Comparison of ENCODE assay signal across 14 cellular contexts in genomic region chr17:9725575-9725974, GRCh38.
DNase-seq lines count a peak whose midpoint lies in the region; ATAC-seq, FAIRE-seq and TF ChIP-seq lines count a peak whose summit lies in the region.
"Had no signal": no experiment of that assay in that cellular context is flagged by ENCODE, and none has a peak within 500 bp of the region (broad histone marks: within the 10 kb centered on the region; RNA-seq: fewer than 3 reads in every experiment).

No MANE protein-coding gene starts in this region.

- no peak overlapping the region for H3K4me2 ChIP-seq in A549
- H3K4me2 ChIP-seq in smooth muscle cell, result no peak overlapping the region

- H4K20me1 ChIP-seq in smooth muscle cell (ENCODE audit: low read depth), result no peaks in the 10 kb centered on the region

- H3K27me3 ChIP-seq in smooth muscle cell (ENCODE audit: low read depth), result no peaks in the 10 kb centered on the region

- TF ChIP-seq CTCF in A549 (IDR thresholded peaks at IDR 0.05) (no peak), astrocyte of the spinal cord (IDR thresholded peaks at IDR 0.05; ENCODE audit: low read depth, low read length) (peak; percentile 58), foreskin fibroblast (IDR thresholded peaks at IDR 0.05; ENCODE audit: low read depth, low read length) (no peak), smooth muscle cell (IDR thresholded peaks at IDR 0.05; ENCODE audit: borderline replicate concordance, insufficient read depth, poor library complexity, severe bottlenecking) (no peak)

- H3K4me3 ChIP-seq in A549 (no peak overlapping the region), astrocyte of the spinal cord (ENCODE audit: low read depth, low read length) (no peak overlapping the region), foreskin fibroblast (ENCODE audit: low read depth in 1 of 2, low read length in 2 of 2) (no peak overlapping the region), smooth muscle cell (no peak overlapping the region)

- no peaks in the 10 kb centered on the region for H3K36me3 ChIP-seq in smooth muscle cell (ENCODE audit: low read depth)

- H3F3A ChIP-seq in smooth muscle cell (ENCODE audit: low read depth), result no peaks in the 10 kb centered on the region

- H2AFZ ChIP-seq in smooth muscle cell (ENCODE audit: low read depth), result no peak overlapping the region

- no peaks in the 10 kb centered on the region for H3K79me2 ChIP-seq in smooth muscle cell (ENCODE audit: low read depth)

- TF ChIP-seq POLR2A in A549 (IDR thresholded peaks at IDR 0.05; ENCODE audit: low read length), result no peak

- TF ChIP-seq RAD21 in A549 (conservative IDR thresholded peaks at IDR 0.05 in 1 of 2, IDR thresholded peaks at IDR 0.05 in 1 of 2), result peak in 1 of 2 experiments; percentile 27; a peak in 3 of 5 replicates

- ATAC-seq in A549, result 0 out of 6 replicates have a peak, but pooled peaks have one; percentile 12 to 22
- no peak for ATAC-seq in HG03108 (IDR thresholded peaks at IDR 0.05; ENCODE audit: unreplicated experiment)

- no peak overlapping the region for H3K27ac ChIP-seq in A549
- H3K27ac ChIP-seq in smooth muscle cell (ENCODE audit: low read depth), result no peak overlapping the region

- H3K9ac ChIP-seq in smooth muscle cell (ENCODE audit: low read depth), result no peak overlapping the region

- in situ Hi-C loops in astrocyte of the spinal cord (cut with HindIII; ENCODE audit: low sequenced_read_pairs), result no loop called here

- H3K4me1 ChIP-seq in A549 (peaks cover 13% of the 10 kb centered on the region), smooth muscle cell (ENCODE audit: low read depth) (peaks cover 7% of the 10 kb centered on the region)

- no peak for TF ChIP-seq EP300 in A549 (IDR thresholded peaks at IDR 0.05)

- H3K9me3 ChIP-seq in A549 (no peaks in the 10 kb centered on the region), smooth muscle cell (replicated peaks; ENCODE audit: low read depth) (no peaks in the 10 kb centered on the region)

- peak in 1 of 2 experiments; percentile 19 for DNase-seq in A549 (ENCODE audit: low read depth in 1 of 2, low spot score in 1 of 2)
- peak; percentile 56 for DNase-seq in HT1080 (ENCODE audit: low read depth)
- peak; percentile 34 for DNase-seq in astrocyte of the spinal cord (ENCODE audit: low read depth, low spot score)
- peak; percentile 1 for DNase-seq in myocyte (ENCODE audit: low read depth)
- DNase-seq in foreskin fibroblast, result no peak
- DNase-seq in effector CD8-positive, alpha-beta T cell (lab: John Stamatoyannopoulos, UW), result no peak
- DNase-seq in smooth muscle cell (lab: John Stamatoyannopoulos, UW; ENCODE audit: unreplicated experiment), result no peak
- DNase-seq: activated CD4-positive, alpha-beta T cell treated with anti-CD3 and anti-CD28 coated beads for 4 hours; cortex of kidney; DMS79 treated with DMSO at 0.1 percent for 48 hours; mammary epithelial cell; NCI-H1092; NCI-H510A treated with DMSO at 0.1 percent for 48 hours had no signal

- CTCF ChIA-PET in A549 (lab: Yijun Ruan, JAX), result interaction anchor here (0.9 to 19.0 kb wide), 14 partner anchors 9 to 257 kb away, joined by 3 to 344 read pairs (median 6); partner anchors contain the start of genes CFAP52 and USP43

- no peak for FAIRE-seq in A549 (lab: Jason Lieb, UNC)

- POLR2A ChIA-PET in A549 (lab: Yijun Ruan, JAX), result no interaction called here

- 81% methylated on average over 9 of the region's 9 CpGs for WGBS in A549 (ENCODE audit: missing lambda C conversion rate)
- WGBS in smooth muscle cell (ENCODE audit: low lambda C conversion rate), result 86% methylated on average over 9 of the region's 9 CpGs

TF ChIP-seq in A549, 52 proteins besides CTCF, POLR2A, EP300 and RAD21:
- no peak for TF ChIP-seq HDAC2 (IDR thresholded peaks at IDR 0.05)
- TF ChIP-seq CBX8 (IDR thresholded peaks at IDR 0.05), result no peak
- TF ChIP-seq CBX2 (IDR thresholded peaks at IDR 0.05; ENCODE audit: borderline replicate concordance, low read depth), result no peak
- TF ChIP-seq REST (IDR thresholded peaks at IDR 0.05), result no peak
- no peak for TF ChIP-seq FOSL2 (IDR thresholded peaks at IDR 0.05)
- no peak for TF ChIP-seq FOSL2 (CRISPR knock-in tag; IDR thresholded peaks at IDR 0.05)
- no peak for TF ChIP-seq SREBF2 (IDR thresholded peaks at IDR 0.05)
- no peak for TF ChIP-seq SMC3 (IDR thresholded peaks at IDR 0.05)
- TF ChIP-seq HOXA7 (CRISPR knock-in tag; IDR thresholded peaks at IDR 0.05), result no peak
- no peak for TF ChIP-seq CHD2 (IDR thresholded peaks at IDR 0.05; ENCODE audit: low read length, partially characterized antibody)
- no peak for TF ChIP-seq NPAS2 (CRISPR knock-in tag; IDR thresholded peaks at IDR 0.05; ENCODE audit: borderline replicate concordance)
- no peak for TF ChIP-seq MAZ (IDR thresholded peaks at IDR 0.05; ENCODE audit: borderline replicate concordance, low read depth, low read length)

Comparison
In these comparisons a context has a peak if more than half of its experiments do, and no peak if none do; other contexts are left out.
1. DNase-seq: peak in HT1080 (single experiment), astrocyte of the spinal cord (single experiment) and myocyte (single experiment); none in foreskin fibroblast (0 of 2), effector CD8-positive, alpha-beta T cell (single experiment) and smooth muscle cell (single experiment).